26 cellular contexts compared by ENCODE assay signal in the genomic region with DNA sequence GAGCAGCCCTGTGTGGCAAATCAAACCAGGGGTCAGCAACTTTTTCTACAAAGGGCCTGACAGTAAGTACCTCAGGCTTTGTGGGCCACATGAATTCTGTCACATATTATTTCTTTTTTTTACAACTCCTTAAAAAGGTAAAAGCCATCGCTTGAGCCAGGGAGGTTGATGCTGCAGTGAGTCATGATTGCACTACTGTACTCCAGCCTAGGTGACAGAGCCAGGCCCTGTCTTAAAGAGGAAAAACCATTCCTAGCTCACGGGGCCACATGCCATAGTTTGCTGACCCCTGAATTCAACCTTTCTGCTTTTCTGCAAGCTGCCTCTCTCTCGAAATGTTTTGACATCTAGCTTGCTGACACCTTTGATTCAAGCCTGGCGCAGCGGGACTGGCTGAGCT. TPM values are rescaled to one million over a fixed set of nuclear protein-coding genes. Genes with fewer than 3 reads are reported as not detected.
A peak's percentile ranks its signal among the peaks of the same experiment; 100 is the strongest.
DNase-seq lines count a peak whose midpoint lies in the region; ATAC-seq and TF ChIP-seq lines count a peak whose summit lies in the region.
"Had no signal": no experiment of that assay in that cellular context is flagged by ENCODE, and none has a peak within 500 bp of the region (broad histone marks: within the 10 kb centered on the region; RNA-seq: fewer than 3 reads in every experiment).

No MANE protein-coding gene starts in this region.

- CTCF ChIA-PET in WTC11 (lab: Charles Lee), result interaction anchor here (1.2 to 3.0 kb wide), 3 partner anchors 16 to 140 kb away, joined by 4 to 11 read pairs (median 9); no protein-coding TSS in a partner anchor

- H3K27me3 Mint-ChIP-seq in endothelial cell (ENCODE audit: unreplicated experiment) (peaks cover 20% of the 10 kb centered on the region), WTC11 (ENCODE audit: low read depth) (no peaks in the 10 kb centered on the region)

- no peak for DNase-seq in endothelial cell (ENCODE audit: low spot score)
- no peak for DNase-seq in lung (ENCODE audit: low spot score)
- DNase-seq in stomach, result no peak
- no peak for DNase-seq in EL
- no peak for DNase-seq in NCI-H1092 treated with DMSO at 0.1 percent for 48 hours (lab: John Stamatoyannopoulos, UW)
- DNase-seq in WTC11 (ENCODE audit: low spot score), result no peak
- DNase-seq: activated CD4-positive, alpha-beta T cell treated with anti-CD3 and anti-CD28 coated beads for 1 hour; activated CD8-positive, alpha-beta T cell treated with anti-CD3 and anti-CD28 coated beads, Interleukin-2, amount 10 ng/mL, durations not matched to agents 7 days and 5 days; anterior cingulate cortex; DMS153; GOT3; KBM-7; mammary epithelial cell; NCI-H1436; NCI-H2081 treated with DMSO at 0.1 percent for 48 hours; NCI-H226; NCI-H748 treated with DMSO at 0.1 percent for 48 hours; T-helper 2 cell; uterus had no signal

- no peak for TF ChIP-seq POLR2A in stomach (IDR thresholded peaks at IDR 0.05)

- H3K4me3 Mint-ChIP-seq in endothelial cell (ENCODE audit: unreplicated experiment), result peak overlapping the region; percentile 56
- no peak overlapping the region for H3K4me3 Mint-ChIP-seq in WTC11
- H3K4me3 Mint-ChIP-seq: activated CD8-positive, alpha-beta T cell treated with anti-CD3 and anti-CD28 coated beads, Interleukin-2, amount 10 ng/mL, durations not matched to agents 7 days and 5 days; neural crest cell had no signal

- intact Hi-C loops in stomach (cut with DNase I; ENCODE audit: low total_unique reads), result no loop called here

- no peak for TF ChIP-seq EP300 in stomach (IDR thresholded peaks at IDR 0.05)

- H3K4me3 ChIP-seq in KMS-11 (IDR thresholded peaks at IDR 0.05; ENCODE audit: insufficient read depth, low read depth, low read length) (no peak overlapping the region), lung (no peak overlapping the region), stomach (no peak overlapping the region)
- H3K4me3 ChIP-seq: BLaER1, skin epidermis, uterus had no signal

- POLR2A ChIA-PET in WTC11 (lab: Charles Lee), result interaction anchor here (0.9 kb wide), 1 partner anchor 95 kb away, joined by 3 read pairs; no protein-coding TSS in a partner anchor

- H3K36me3 Mint-ChIP-seq in endothelial cell (ENCODE audit: low read depth, unreplicated experiment) (peaks cover 37% of the 10 kb centered on the region), WTC11 (peaks cover 14% of the 10 kb centered on the region)

- H3K9me3 Mint-ChIP-seq in endothelial cell (ENCODE audit: unreplicated experiment) (no peaks in the 10 kb centered on the region), WTC11 (no peaks in the 10 kb centered on the region)
- H3K9me3 Mint-ChIP-seq: activated naive CD4-positive, alpha-beta T cell treated with anti-CD3 and anti-CD28 coated beads, Interleukin-2, amount 50 U/mL, for 72 hours; neural crest cell had no signal

- no peak overlapping the region for H2AFZ ChIP-seq in KMS-11 (ENCODE audit: low read depth)

- H3K27me3 ChIP-seq in KMS-11 (ENCODE audit: insufficient read depth, low read depth) (no peaks in the 10 kb centered on the region), lung (ENCODE audit: control insufficient read depth, insufficient read depth) (no peaks in the 10 kb centered on the region), stomach (no peaks in the 10 kb centered on the region)
- H3K27me3 ChIP-seq: BLaER1, uterus had no signal

- no peaks in the 10 kb centered on the region for H4K20me1 ChIP-seq in KMS-11 (ENCODE audit: insufficient read depth)

- 93 to 99% methylated on average over 5 of the region's 5 CpGs for WGBS in lung, 2 donors
- 86 to 92% (median 88%) methylated on average over 5 of the region's 5 CpGs for WGBS in stomach, 5 donors

- peak overlapping the region; percentile 93; the same call in 1 of the 2 replicates for H3K4me2 ChIP-seq in KMS-11
- H3K4me2 ChIP-seq: BLaER1 had no signal

- peak overlapping the region; percentile 80; the same call in 1 of the 2 replicates for H3K27ac ChIP-seq in KMS-11
- H3K27ac ChIP-seq in lung (ENCODE audit: low read depth in 1 of 2, low read length in 1 of 2), result peak overlapping the region; percentile 2 to 56
- peak overlapping the region in 4 of 5 donors; percentile 7 to 63 (median 32) for H3K27ac ChIP-seq in stomach
- H3K27ac ChIP-seq: BLaER1 had no signal

- TF ChIP-seq CTCF in KMS-11 (conservative IDR thresholded peaks at IDR 0.05; ENCODE audit: low read depth, low read length) (no peak), endothelial cell (IDR thresholded peaks at IDR 0.05; ENCODE audit: unreplicated experiment) (no peak), lung (IDR thresholded peaks at IDR 0.05; ENCODE audit: control extremely low read depth, extremely low read depth) (no peak), stomach (IDR thresholded peaks at IDR 0.05) (no peak), WTC11 (IDR thresholded peaks at IDR 0.05) (no peak)

- H3K4me1 ChIP-seq in KMS-11 (ENCODE audit: low read depth, poor library complexity, severe bottlenecking) (peaks cover 83% of the 10 kb centered on the region), lung (ENCODE audit: control insufficient read depth in 2 of 2, insufficient read depth in 2 of 2, low read length in 2 of 2) (peaks cover under 1 to 9% of the 10 kb centered on the region in 2 donors), stomach (peaks cover 0 to 42% (median 13%) of the 10 kb centered on the region in 4 donors)
- H3K4me1 ChIP-seq: uterus had no signal

- H3K4me1 Mint-ChIP-seq in endothelial cell (ENCODE audit: unreplicated experiment), result peaks cover 44% of the 10 kb centered on the region
- H3K4me1 Mint-ChIP-seq in WTC11, result peaks cover 26% of the 10 kb centered on the region

- no peaks in the 10 kb centered on the region for H3K36me3 ChIP-seq in KMS-11 (ENCODE audit: insufficient read depth)
- H3K36me3 ChIP-seq in lung (ENCODE audit: control insufficient read depth in 2 of 2, insufficient read depth in 2 of 2, low read length in 2 of 2), result peaks cover 6 to 50% of the 10 kb centered on the region in 2 donors
- H3K36me3 ChIP-seq in stomach, result peaks cover 23 to 85% (median 81%) of the 10 kb centered on the region in 4 donors
- H3K36me3 ChIP-seq: uterus had no signal

- H3K9ac ChIP-seq in KMS-11, result peak overlapping the region; percentile 47; the same call in 1 of the 2 replicates
- H3K9ac ChIP-seq: BLaER1 had no signal

- ATAC-seq in lung (ENCODE audit: insufficient read depth, low FRiP score) (no peak), HG03520 (IDR thresholded peaks at IDR 0.05; ENCODE audit: unreplicated experiment) (no peak), WTC11 (no peak)
- ATAC-seq: activated CD8-positive, alpha-beta T cell treated with anti-CD3 and anti-CD28 coated beads, Interleukin-2, amount 10 ng/mL, durations not matched to agents 7 days and 5 days; activated naive CD4-positive, alpha-beta T cell treated with anti-CD3 and anti-CD28 coated beads, Interleukin-2, amount 50 U/mL, for 72 hours; SK-N-SH treated with all-trans-retinoic acid at 6 μM for 48 hours had no signal

- H3K27ac Mint-ChIP-seq in endothelial cell (ENCODE audit: unreplicated experiment) (peak overlapping the region; percentile 92), WTC11 (no peak overlapping the region)
- H3K27ac Mint-ChIP-seq: activated CD8-positive, alpha-beta T cell treated with anti-CD3 and anti-CD28 coated beads, Interleukin-2, amount 10 ng/mL, durations not matched to agents 7 days and 5 days had no signal

- H3K9me3 ChIP-seq in lung (ENCODE audit: control insufficient read depth in 2 of 2, insufficient read depth in 1 of 2, low read length in 1 of 2), result peaks cover 0 to 1% of the 10 kb centered on the region in 2 donors
- no peaks in the 10 kb centered on the region for H3K9me3 ChIP-seq in stomach
- H3K9me3 ChIP-seq: BLaER1, uterus had no signal

- H3K79me2 ChIP-seq in KMS-11 (ENCODE audit: insufficient read depth, low read depth), result no peaks in the 10 kb centered on the region

TF ChIP-seq in WTC11, 78 proteins besides CTCF, POLR2A, EP300 and RAD21 (continues in another document):
- TF ChIP-seq GABPB1 (CRISPR knock-in tag; IDR thresholded peaks at IDR 0.05) (no peak), NR1H2 (CRISPR knock-in tag; IDR thresholded peaks at IDR 0.05) (no peak), TEAD4 (CRISPR knock-in tag; IDR thresholded peaks at IDR 0.05) (no peak), ERG (CRISPR knock-in tag; IDR thresholded peaks at IDR 0.05) (no peak), JAZF1 (CRISPR knock-in tag; IDR thresholded peaks at IDR 0.05) (no peak)

RNA-seq across cellular contexts. Expression of gene CORO1C, which starts 55.1 kb away (rescaled TPM):
- total RNA-seq in endothelial cell (ENCODE audit: unreplicated experiment) (380 TPM), lung (100 to 1,000 TPM; 117 to 227 TPM), stomach (100 to 1,000 TPM; 143 to 392 (median 188) TPM), WTC11 (2021) (108 to 114 TPM (median 113 TPM) in 3 replicates)
- polyA plus RNA-seq in lung (10 to 100 TPM; 36.4 to 93.5 TPM), stomach (10 to 100 TPM; 27.4 to 45.4 (median 44.1) TPM)

Comparison
In these comparisons a context has a peak if more than half of its experiments do, and no peak if none do; other contexts are left out.
1. H3K27ac ChIP-seq: peak in every context shown above with its lines; median percentile 80 in KMS-11; 32 in stomach; 29 in lung.